In the genomic region with DNA sequence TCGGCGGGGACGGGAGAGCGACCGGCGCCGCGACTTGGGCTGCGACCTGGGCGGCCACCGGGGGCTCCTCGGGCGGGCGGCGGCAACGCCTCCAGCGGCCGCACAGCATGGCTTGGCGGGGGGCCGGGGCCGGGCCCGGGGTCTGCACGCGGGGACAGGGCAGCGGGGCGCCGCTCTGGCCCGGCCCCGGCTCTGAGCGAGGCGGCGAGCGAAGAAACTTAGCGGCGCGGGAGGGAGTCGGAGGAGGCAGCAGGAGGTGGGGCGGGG, we compare ENCODE assay signal across 8 cellular contexts. TPM values are rescaled to one million over a fixed set of nuclear protein-coding genes. Genes with fewer than 3 reads are reported as not detected.
DNase-seq lines count a peak whose midpoint lies in the region; ATAC-seq and TF ChIP-seq lines count a peak whose summit lies in the region.

Gene PLCD3 (minus strand): TSS at position 214 of the 267 bp plus-strand sequence. CDS start 105 bp downstream, at position 109.

- H3K36me3 Mint-ChIP-seq in chondrocyte (ENCODE audit: low read depth) (no peaks in the 10 kb centered on the region), memory B cell (no peaks in the 10 kb centered on the region)

- H3K9me3 ChIP-seq in upper lobe of left lung = no peaks in the 10 kb centered on the region

- peaks cover 60% of the 10 kb centered on the region for H3K4me1 Mint-ChIP-seq in chondrocyte (ENCODE audit: low read depth)
- peaks cover 8% of the 10 kb centered on the region for H3K4me1 Mint-ChIP-seq in memory B cell

- WGBS in upper lobe of left lung, 2 donors = 0 to 1% methylated on average over 2 to 22 of the region's 38 CpGs

- no peak for TF ChIP-seq EP300 in upper lobe of left lung (IDR thresholded peaks at IDR 0.05)

- H3K4me3 Mint-ChIP-seq in chondrocyte (ENCODE audit: unreplicated experiment) = peak within 1 kb of the TSS; percentile 84
- peak within 1 kb of the TSS; percentile 92 for H3K4me3 Mint-ChIP-seq in memory B cell

- H3K36me3 ChIP-seq in BJ (ENCODE audit: control insufficient read depth, insufficient read depth, low read length) (no peaks in the 10 kb centered on the region), upper lobe of left lung (no peaks in the 10 kb centered on the region)

- H3K4me3 ChIP-seq in BJ (ENCODE audit: low read depth, low read length) (peak within 1 kb of the TSS; percentile 66), upper lobe of left lung (peak within 1 kb of the TSS; percentile 67 to 93 (median 70))

- CTCF ChIA-PET in BJ (lab: Yijun Ruan, JAX) = interaction anchor here (0.6 to 7.3 kb wide), 22 partner anchors 8 to 266 kb away, joined by 3 to 131 read pairs (median 4); partner anchors contain the start of gene HEXIM1

- H3K27ac ChIP-seq in upper lobe of left lung = peak within 1 kb of the TSS; percentile 88 to 99 (median 94)

- H3K4me1 ChIP-seq in upper lobe of left lung = peaks cover 46 to 66% (median 51%) of the 10 kb centered on the region in 4 donors

- no peak for TF ChIP-seq CTCF in BJ (IDR thresholded peaks at IDR 0.05; ENCODE audit: insufficient read depth, low read depth, low read length)
- TF ChIP-seq CTCF in chondrocyte (IDR thresholded peaks at IDR 0.05) = no peak
- peak in 1 of 6 experiments; percentile 35 for TF ChIP-seq CTCF in upper lobe of left lung (IDR thresholded peaks at IDR 0.05)
- no peak for TF ChIP-seq CTCF in GM20000 (IDR thresholded peaks at IDR 0.05; ENCODE audit: extremely low read depth, missing control alignments)

- no peak for TF ChIP-seq POLR2A in upper lobe of left lung (IDR thresholded peaks at IDR 0.05)

- H3K27ac Mint-ChIP-seq in chondrocyte (ENCODE audit: unreplicated experiment) (peak within 1 kb of the TSS; percentile 98), memory B cell (peak within 1 kb of the TSS; percentile 88)

- DNase-seq in BJ (ENCODE audit: low read depth) (no peak), LHCN-M2 (ENCODE audit: low read depth) (no peak), chondrocyte (ENCODE audit: low spot score) (no peak), memory B cell (ENCODE audit: low spot score in 2 of 2) (no peak), upper lobe of left lung (peak in 1 of 2 donors; percentile 95), iPS-NIHi7 (ENCODE audit: extremely low spot score) (no peak), GM20000 (ENCODE audit: low spot score) (no peak)

- POLR2A ChIA-PET in BJ (lab: Charles Lee) = no interaction called here

- no peaks in the 10 kb centered on the region for H3K27me3 ChIP-seq in BJ (ENCODE audit: control insufficient read depth, insufficient read depth, low read length)
- no peaks in the 10 kb centered on the region for H3K27me3 ChIP-seq in upper lobe of left lung

- H3K27me3 Mint-ChIP-seq in chondrocyte (ENCODE audit: low read depth) (no peaks in the 10 kb centered on the region), memory B cell (peaks cover 2% of the 10 kb centered on the region)

- ATAC-seq in memory B cell (ENCODE audit: low read depth) = no peak
- ATAC-seq in upper lobe of left lung (ENCODE audit: low FRiP score in 2 of 2) = no peak
- no peak for ATAC-seq in HG02759 (IDR thresholded peaks at IDR 0.05; ENCODE audit: unreplicated experiment)

- H3K9me3 Mint-ChIP-seq in chondrocyte (ENCODE audit: low read depth) (no peaks in the 10 kb centered on the region), memory B cell (no peaks in the 10 kb centered on the region)

RNA-seq across cellular contexts. Expression of gene PLCD3, which starts in this region (rescaled TPM):
- polyA plus RNA-seq in BJ (2011; rRNA removed) = 47.5 and 81.6 TPM in 2 replicates
- 71.6 and 94.8 TPM in 2 replicates for polyA minus RNA-seq in BJ (2011; rRNA and poly(A)+ RNA removed)
- total RNA-seq in LHCN-M2 (2014; rRNA removed) (36.5 and 146 TPM in 2 replicates), chondrocyte (123 to 135 TPM (median 128 TPM) in 3 replicates), upper lobe of left lung (10 to 100 TPM; 24.2 to 65.6 (median 50.6) TPM)
- 73.9 TPM for polyA plus RNA-seq in LHCN-M2 (2012)
